13 cellular contexts compared by ENCODE assay signal in the genomic region with DNA sequence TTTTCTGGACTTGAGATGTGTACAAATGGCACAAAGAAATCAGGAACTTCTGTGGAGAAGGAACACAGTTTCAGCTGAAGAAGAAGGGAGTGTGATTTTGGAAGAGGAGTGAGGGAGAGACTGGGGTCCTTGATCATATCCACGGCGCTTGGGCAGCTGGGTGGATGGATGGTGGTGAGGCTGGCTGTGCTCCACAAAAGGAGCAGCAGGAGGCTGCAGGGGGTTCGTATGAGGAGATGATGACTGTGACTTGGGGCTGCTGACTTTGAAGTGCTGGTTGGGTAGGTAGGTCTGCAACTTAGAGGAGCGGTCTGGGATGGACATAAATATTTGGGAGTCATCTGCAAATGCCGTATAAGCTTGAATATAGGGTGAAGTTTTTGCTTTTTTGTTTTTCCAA. TPM values are rescaled to one million over a fixed set of nuclear protein-coding genes. Genes with fewer than 3 reads are reported as not detected.
DNase-seq lines count a peak whose midpoint lies in the region; ATAC-seq and TF ChIP-seq lines count a peak whose summit lies in the region.
"Had no signal": no experiment of that assay in that cellular context is flagged by ENCODE, and none has a peak within 500 bp of the region (broad histone marks: within the 10 kb centered on the region; RNA-seq: fewer than 3 reads in every experiment).

No MANE protein-coding gene starts in this region.

- H3K4me1 Mint-ChIP-seq in GM23338 (peaks cover 10% of the 10 kb centered on the region), glutamatergic neuron (ENCODE audit: low read depth, unreplicated experiment) (peaks cover 4% of the 10 kb centered on the region), progenitor cell of endocrine pancreas (ENCODE audit: low read depth) (no peaks in the 10 kb centered on the region)

- H3K9ac ChIP-seq in SK-N-MC (ENCODE audit: insufficient read length): peak overlapping the region; percentile 72

- TF ChIP-seq CTCF in GM23338 (conservative IDR thresholded peaks at IDR 0.05; ENCODE audit: low read depth in 2 of 2) (no peak), glutamatergic neuron (IDR thresholded peaks at IDR 0.05; ENCODE audit: partially characterized antibody, unreplicated experiment) (no peak), progenitor cell of endocrine pancreas (IDR thresholded peaks at IDR 0.05; ENCODE audit: unreplicated experiment) (no peak)

- no peak overlapping the region for H3K27ac Mint-ChIP-seq in GM23338
- peak overlapping the region; percentile 18 for H3K27ac Mint-ChIP-seq in glutamatergic neuron (ENCODE audit: unreplicated experiment)
- no peak overlapping the region for H3K27ac Mint-ChIP-seq in progenitor cell of endocrine pancreas

- 0 out of 2 replicates have a peak, but pooled peaks cover 5% of the 10 kb centered on the region for H3K9me2 ChIP-seq in GM23338 (ENCODE audit: insufficient read depth)
- H3K9me2 ChIP-seq: SK-N-SH had no signal

- H3K9me3 ChIP-seq in SK-N-MC (ENCODE audit: low read depth, low read length): no peaks in the 10 kb centered on the region
- H3K9me3 ChIP-seq: SK-N-SH, testis had no signal

- H3K27me3 Mint-ChIP-seq in GM23338 (ENCODE audit: insufficient read depth, low read depth, poor library complexity): peaks cover 16% of the 10 kb centered on the region
- H3K27me3 Mint-ChIP-seq in glutamatergic neuron (ENCODE audit: unreplicated experiment): peaks cover 6% of the 10 kb centered on the region
- peaks cover 11% of the 10 kb centered on the region for H3K27me3 Mint-ChIP-seq in progenitor cell of endocrine pancreas

- peaks cover 8% of the 10 kb centered on the region for H3K4me1 ChIP-seq in GM23338 (ENCODE audit: insufficient read depth)

- no peaks in the 10 kb centered on the region; the same call in 1 of the 2 replicates for H4K20me1 ChIP-seq in GM23338 (replicated peaks; ENCODE audit: insufficient read depth)

- H3K27me3 ChIP-seq in GM23338 (ENCODE audit: insufficient read depth): peaks cover 69% of the 10 kb centered on the region
- H3K27me3 ChIP-seq: testis had no signal

- DNase-seq in GM23338 (ENCODE audit: low spot score) (peak; percentile 21), SK-N-MC (ENCODE audit: low read depth, low spot score) (no peak), glutamatergic neuron (no peak), progenitor cell of endocrine pancreas (ENCODE audit: low spot score, unreplicated experiment) (no peak)
- DNase-seq in activated effector memory CD4-positive, alpha-beta T cell treated with Interleukin-2 at 50 U/mL for 16 hours: no peak
- DNase-seq: activated CD4-positive, CD25-positive, alpha-beta regulatory T cell treated with anti-CD3 and anti-CD28 coated beads, Interleukin-2, amount 50 U/mL, for 72 hours; activated gamma-delta T cell treated with Interleukin-2 at 50 U/mL for 16 hours; NCI-H2107; SK-N-SH; testis had no signal

- peaks cover 10% of the 10 kb centered on the region; the same call in 1 of the 2 replicates for H3F3A ChIP-seq in GM23338 (replicated peaks; ENCODE audit: low read depth)

- H3K36me3 ChIP-seq in GM23338 (ENCODE audit: insufficient read depth): no peaks in the 10 kb centered on the region
- no peaks in the 10 kb centered on the region for H3K36me3 ChIP-seq in SK-N-MC (ENCODE audit: insufficient read depth, low read length)

- H3K4me3 Mint-ChIP-seq in GM23338 (peak overlapping the region; percentile 79), glutamatergic neuron (ENCODE audit: unreplicated experiment) (peak overlapping the region; percentile 61), progenitor cell of endocrine pancreas (ENCODE audit: low read depth) (peak overlapping the region; percentile 74)

- H2AFZ ChIP-seq in GM23338: peak overlapping the region; percentile 98

- peak overlapping the region; percentile 84 for H3K4me3 ChIP-seq in GM23338
- peak overlapping the region; percentile 86 for H3K4me3 ChIP-seq in SK-N-MC
- H3K4me3 ChIP-seq: testis had no signal

- H3K36me3 Mint-ChIP-seq in GM23338 (ENCODE audit: low read depth) (no peaks in the 10 kb centered on the region), glutamatergic neuron (ENCODE audit: unreplicated experiment) (no peaks in the 10 kb centered on the region), progenitor cell of endocrine pancreas (ENCODE audit: insufficient read depth) (no peaks in the 10 kb centered on the region)

- H3K27ac ChIP-seq in GM23338 (ENCODE audit: low read depth): no peak overlapping the region
- peak overlapping the region; percentile 46; the same call in 1 of the 2 replicates for H3K27ac ChIP-seq in SK-N-MC
- H3K27ac ChIP-seq: testis had no signal

- peak; percentile 34 for ATAC-seq in GM23338
- ATAC-seq in GM18520 (IDR thresholded peaks at IDR 0.05; ENCODE audit: unreplicated experiment): no peak
- no peak for ATAC-seq in HG03039 (IDR thresholded peaks at IDR 0.05; ENCODE audit: unreplicated experiment)
- ATAC-seq: esophagus mucosa had no signal

- no peaks in the 10 kb centered on the region for H3K79me2 ChIP-seq in GM23338 (replicated peaks; ENCODE audit: insufficient read depth)

- H3K9me3 Mint-ChIP-seq in GM23338 (no peaks in the 10 kb centered on the region), glutamatergic neuron (ENCODE audit: unreplicated experiment) (peaks cover 3% of the 10 kb centered on the region), progenitor cell of endocrine pancreas (ENCODE audit: low read depth) (no peaks in the 10 kb centered on the region)

- peak overlapping the region; percentile 100 for H3K4me2 ChIP-seq in GM23338

RNA-seq across cellular contexts. Expression of a gene that starts 1.3 kb away (rescaled TPM):
- total RNA-seq in GM23338 (2014; rRNA removed; shearing (Covaris generic)): 16.5 and 20.7 TPM in 2 replicates
- 1.9 and 2.3 TPM in 2 replicates for polyA plus RNA-seq in GM23338 (2016; fragmentation: Nextera tagmentation; extraction: Ambion mirVana)
- 91.5 TPM for total RNA-seq in glutamatergic neuron (ENCODE audit: unreplicated experiment)
- 54.7 and 61.4 TPM in 2 replicates for total RNA-seq in progenitor cell of endocrine pancreas

RNA-seq across cellular contexts. Expression of a gene that starts 26.2 kb away (rescaled TPM):
- total RNA-seq in GM23338 (2014; rRNA removed; shearing (Covaris generic)): 26.7 and 53.8 TPM in 2 replicates
- 81.8 and 85.5 TPM in 2 replicates for polyA plus RNA-seq in GM23338 (2016; fragmentation: Nextera tagmentation; extraction: Ambion mirVana)
- 23.3 TPM for total RNA-seq in glutamatergic neuron (ENCODE audit: unreplicated experiment)
- total RNA-seq in progenitor cell of endocrine pancreas: 36.5 and 41.3 TPM in 2 replicates

RNA-seq across cellular contexts. Expression of a gene that starts 37.7 kb away (rescaled TPM):
- total RNA-seq in GM23338 (2014; rRNA removed; shearing (Covaris generic)): 49.7 and 73.5 TPM in 2 replicates
- polyA plus RNA-seq in GM23338 (2016; fragmentation: Nextera tagmentation; extraction: Ambion mirVana): 18.7 and 21.7 TPM in 2 replicates
- total RNA-seq in glutamatergic neuron (ENCODE audit: unreplicated experiment): 37.7 TPM
- 54.4 and 59.9 TPM in 2 replicates for total RNA-seq in progenitor cell of endocrine pancreas

RNA-seq across cellular contexts. Expression of a gene that starts 44.9 kb away (rescaled TPM):
- total RNA-seq in GM23338 (2014; rRNA removed; shearing (Covaris generic)): 102 and 108 TPM in 2 replicates
- 253 and 277 TPM in 2 replicates for polyA plus RNA-seq in GM23338 (2016; fragmentation: Nextera tagmentation; extraction: Ambion mirVana)
- total RNA-seq in glutamatergic neuron (ENCODE audit: unreplicated experiment): 124 TPM
- total RNA-seq in progenitor cell of endocrine pancreas: 148 and 160 TPM in 2 replicates

RNA-seq across cellular contexts. Expression of a gene that starts 53.4 kb away (rescaled TPM):
- 75.1 and 91.0 TPM in 2 replicates for total RNA-seq in GM23338 (2014; rRNA removed; shearing (Covaris generic))
- polyA plus RNA-seq in GM23338 (2016; fragmentation: Nextera tagmentation; extraction: Ambion mirVana): 62.6 and 64.5 TPM in 2 replicates
- 168 TPM for total RNA-seq in glutamatergic neuron (ENCODE audit: unreplicated experiment)
- total RNA-seq in progenitor cell of endocrine pancreas: 127 and 133 TPM in 2 replicates
